In the genomic region with DNA sequence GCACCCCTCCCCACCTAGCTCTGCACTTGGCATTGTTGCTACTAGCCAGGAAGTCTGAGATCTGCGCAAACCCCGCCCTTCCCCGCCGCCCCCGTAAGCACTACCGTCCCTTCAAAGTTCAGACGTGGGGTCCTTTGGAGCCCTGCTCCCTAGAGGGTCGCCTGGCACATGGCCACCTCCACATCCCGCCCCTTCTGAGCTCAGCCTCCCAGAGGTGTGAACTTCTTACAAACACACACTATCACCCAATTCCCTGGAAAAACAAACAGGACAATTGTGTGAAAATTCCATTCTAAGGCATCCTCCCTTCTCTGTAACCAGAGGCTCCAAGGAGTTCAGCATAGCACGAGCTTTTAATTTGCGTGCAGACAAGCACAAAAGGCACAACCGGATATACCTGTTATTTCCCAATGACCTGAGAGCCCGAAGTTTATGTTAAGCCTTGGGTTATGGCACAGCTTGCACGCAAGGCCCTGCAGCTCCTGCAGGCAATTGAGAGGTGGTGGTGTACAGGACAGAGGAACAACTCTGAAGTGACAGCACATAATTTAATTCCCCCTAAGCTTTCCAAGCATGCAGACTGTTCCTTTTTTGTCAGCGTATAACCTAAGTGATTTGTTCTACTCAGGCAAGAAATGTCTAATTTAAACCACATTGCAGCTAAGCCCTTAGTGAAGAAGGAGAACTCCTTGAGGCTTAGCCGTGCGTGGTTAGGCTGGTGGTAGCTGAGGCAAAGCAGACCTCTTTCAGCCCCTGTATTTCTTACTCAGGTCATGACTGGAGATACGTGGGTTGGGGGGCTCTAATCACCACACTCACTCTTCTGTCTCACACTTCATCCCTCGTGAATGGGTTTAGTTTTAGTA, we compare ENCODE assay signal across 9 cellular contexts. TPM values are rescaled to one million over a fixed set of nuclear protein-coding genes. Genes with fewer than 3 reads are reported as not detected.
A peak's percentile ranks its signal among the peaks of the same experiment; 100 is the strongest.
DNase-seq lines count a peak whose midpoint lies in the region; ATAC-seq, FAIRE-seq and TF ChIP-seq lines count a peak whose summit lies in the region.
"Had no signal": no experiment of that assay in that cellular context is flagged by ENCODE, and none has a peak within 500 bp of the region (broad histone marks: within the 10 kb centered on the region; RNA-seq: fewer than 3 reads in every experiment).

No MANE protein-coding gene starts in this region.

- H3K27me3 Mint-ChIP-seq in activated naive CD8-positive, alpha-beta T cell treated with anti-CD3 and anti-CD28 coated beads for 36 hours, result peaks cover 86% of the 10 kb centered on the region

- no peak for TF ChIP-seq POLR2A in adrenal gland (IDR thresholded peaks at IDR 0.05)

- H3K27me3 ChIP-seq in lower lobe of right lung (ENCODE audit: low read depth), result no peaks in the 10 kb centered on the region
- H3K27me3 ChIP-seq in adrenal gland, result no peaks in the 10 kb centered on the region

- POLR2A ChIA-PET in GM10248 (lab: Yijun Ruan, JAX), result interaction anchor here (1.0 to 1.1 kb wide), 3 partner anchors 10 to 20 kb away, joined by 3 to 4 read pairs (median 3); a partner anchor contains a TSS

- H3K4me3 ChIP-seq in lower lobe of right lung (no peak overlapping the region), adrenal gland (no peak overlapping the region)

- peaks cover 40% of the 10 kb centered on the region for H3K4me1 Mint-ChIP-seq in activated naive CD8-positive, alpha-beta T cell treated with anti-CD3 and anti-CD28 coated beads for 36 hours

- CTCF ChIA-PET in GM10248 (lab: Yijun Ruan, JAX), result interaction anchor here (0.9 to 3.5 kb wide), 10 partner anchors 8 to 105 kb away, joined by 3 to 12 read pairs (median 4); no protein-coding TSS in a partner anchor

- H3K36me3 ChIP-seq in lower lobe of right lung (no peaks in the 10 kb centered on the region), adrenal gland (replicated peaks in 1 of 2) (no peaks in the 10 kb centered on the region)

- TF ChIP-seq CTCF in GM10248 (IDR thresholded peaks at IDR 0.05; ENCODE audit: control extremely low read depth, extremely low read depth, low read depth, missing control alignments) (no peak), lower lobe of right lung (IDR thresholded peaks at IDR 0.05) (no peak), adrenal gland (IDR thresholded peaks at IDR 0.05) (no peak)

- ATAC-seq in HG03039 (IDR thresholded peaks at IDR 0.05; ENCODE audit: unreplicated experiment) (peak; percentile 45), lower lobe of right lung (peak; percentile 37 to 68), HG03175 (IDR thresholded peaks at IDR 0.05; ENCODE audit: unreplicated experiment) (no peak), GM18861 (IDR thresholded peaks at IDR 0.05; ENCODE audit: unreplicated experiment) (no peak)

- no peaks in the 10 kb centered on the region for H3K9me3 Mint-ChIP-seq in activated naive CD8-positive, alpha-beta T cell treated with anti-CD3 and anti-CD28 coated beads for 36 hours

- H3K36me3 Mint-ChIP-seq in activated naive CD8-positive, alpha-beta T cell treated with anti-CD3 and anti-CD28 coated beads for 36 hours, result peaks cover 2% of the 10 kb centered on the region

- WGBS in adrenal gland, 4 donors, result 43 to 68% (median 56%) methylated on average over 18 to 19 of the region's 19 CpGs

- peak overlapping the region; percentile 12 for H3K27ac ChIP-seq in lower lobe of right lung
- peak overlapping the region in 2 of 5 donors; percentile 17 to 72 for H3K27ac ChIP-seq in adrenal gland

- H3K27ac Mint-ChIP-seq in activated naive CD8-positive, alpha-beta T cell treated with anti-CD3 and anti-CD28 coated beads for 36 hours, result peak overlapping the region; percentile 85

- H3K4me3 Mint-ChIP-seq in activated naive CD8-positive, alpha-beta T cell treated with anti-CD3 and anti-CD28 coated beads for 36 hours, result no peak overlapping the region

- H3K9me3 ChIP-seq in lower lobe of right lung (no peaks in the 10 kb centered on the region), adrenal gland (replicated peaks in 1 of 3) (no peaks in the 10 kb centered on the region)

- peaks cover 58% of the 10 kb centered on the region for H3K4me1 ChIP-seq in lower lobe of right lung
- H3K4me1 ChIP-seq in adrenal gland (replicated peaks in 1 of 2), result peaks cover 0 to 30% of the 10 kb centered on the region in 2 donors

- FAIRE-seq in HTR-8/SVneo (lab: Jason Lieb, UNC), result no peak
- FAIRE-seq: colon had no signal

- DNase-seq in GM10248 (ENCODE audit: extremely low spot score) (peak; percentile 45), lower lobe of right lung (no peak), HTR-8/SVneo (ENCODE audit: insufficient read length, low spot score) (no peak), adrenal gland (no peak)
- peak; percentile 30 for DNase-seq in activated naive CD8-positive, alpha-beta T cell treated with anti-CD3 and anti-CD28 coated beads for 36 hours

- intact Hi-C loops in lower lobe of right lung (cut with DNase I) (no loop called here), adrenal gland (cut with DNase I) (no loop called here)

RNA-seq across cellular contexts. Expression of a gene that starts 20.3 kb away (rescaled TPM):
- total RNA-seq in activated naive CD8-positive, alpha-beta T cell treated with anti-CD3 and anti-CD28 coated beads for 36 hours, result 10 to 100 TPM; 21.7 to 23.5 TPM
- 67.0 TPM for total RNA-seq in lower lobe of right lung
- 100 to 1,000 TPM in 2 of 8 donors, 10 to 100 TPM in 6; 22.4 to 118 (median 46.0) TPM for total RNA-seq in adrenal gland
- polyA plus RNA-seq in adrenal gland, result 10 to 100 TPM in 2 of 3 donors, 1 to 10 TPM in 1; 9.7 to 16.7 (median 13.7) TPM

Comparison
In these comparisons a context has a peak if more than half of its experiments do, and no peak if none do; other contexts are left out.
1. DNase-seq: peak in GM10248 (single experiment) and activated naive CD8-positive, alpha-beta T cell treated with anti-CD3 and anti-CD28 coated beads for 36 hours (single experiment); none in lower lobe of right lung (single experiment), HTR-8/SVneo (single experiment) and adrenal gland (0 of 7).
2. ATAC-seq: peak in HG03039 (single experiment) and lower lobe of right lung (2 of 2); none in HG03175 (single experiment) and GM18861 (single experiment).